Comparison of ENCODE assay signal across 10 cellular contexts in genomic region chr19:6271251-6271650, GRCh38. TPM values are rescaled to one million over a fixed set of nuclear protein-coding genes. Genes with fewer than 3 reads are reported as not detected.
DNase-seq lines count a peak whose midpoint lies in the region; ATAC-seq and TF ChIP-seq lines count a peak whose summit lies in the region.
"Had no signal": no experiment of that assay in that cellular context is flagged by ENCODE, and none has a peak within 500 bp of the region (broad histone marks: within the 10 kb centered on the region; RNA-seq: fewer than 3 reads in every experiment).

No MANE protein-coding gene starts in this region.

- H3K36me3 Mint-ChIP-seq in activated CD8-positive, alpha-beta T cell treated with anti-CD3 and anti-CD28 coated beads, Interleukin-2, amount 10 ng/mL, durations not matched to agents 7 days and 5 days (ENCODE audit: low read depth), result peaks cover 28% of the 10 kb centered on the region
- H3K36me3 Mint-ChIP-seq in glutamatergic neuron (ENCODE audit: unreplicated experiment), result no peaks in the 10 kb centered on the region
- H3K36me3 Mint-ChIP-seq in CD8-positive, alpha-beta T cell, result peaks cover 52% of the 10 kb centered on the region

- H3K9me3 ChIP-seq in psoas muscle, result no peaks in the 10 kb centered on the region
- no peaks in the 10 kb centered on the region for H3K9me3 ChIP-seq in CD8-positive, alpha-beta T cell (ENCODE audit: low read length)

- no peaks in the 10 kb centered on the region for H3K9me3 Mint-ChIP-seq in activated CD8-positive, alpha-beta T cell treated with anti-CD3 and anti-CD28 coated beads, Interleukin-2, amount 10 ng/mL, durations not matched to agents 7 days and 5 days (ENCODE audit: insufficient read depth)
- peaks cover 7% of the 10 kb centered on the region for H3K9me3 Mint-ChIP-seq in glutamatergic neuron (ENCODE audit: unreplicated experiment)
- no peaks in the 10 kb centered on the region for H3K9me3 Mint-ChIP-seq in CD8-positive, alpha-beta T cell

- POLR2A ChIA-PET in activated CD8-positive, alpha-beta T cell treated with anti-CD3 and anti-CD28 coated beads, Interleukin-2, amount 10 ng/mL, durations not matched to agents 7 days and 5 days (lab: Charles Lee), result no interaction called here
- POLR2A ChIA-PET in CD8-positive, alpha-beta T cell (lab: Charles Lee), result no interaction called here

- H3K4me3 ChIP-seq in psoas muscle, result peak overlapping the region; percentile 56
- H3K4me3 ChIP-seq in CD8-positive, alpha-beta T cell (ENCODE audit: low read depth, low read length), result no peak overlapping the region

- TF ChIP-seq CTCF in glutamatergic neuron (IDR thresholded peaks at IDR 0.05; ENCODE audit: partially characterized antibody, unreplicated experiment) (no peak), psoas muscle (IDR thresholded peaks at IDR 0.05) (no peak)
- TF ChIP-seq CTCF in CD8-positive, alpha-beta T cell (IDR thresholded peaks at IDR 0.05), result no peak

- no peak overlapping the region for H3K4me3 Mint-ChIP-seq in activated CD8-positive, alpha-beta T cell treated with anti-CD3 and anti-CD28 coated beads, Interleukin-2, amount 10 ng/mL, durations not matched to agents 7 days and 5 days
- H3K4me3 Mint-ChIP-seq in glutamatergic neuron (ENCODE audit: unreplicated experiment), result peak overlapping the region; percentile 70
- H3K4me3 Mint-ChIP-seq in CD8-positive, alpha-beta T cell, result no peak overlapping the region

- peak overlapping the region; percentile 94 for H3K27ac ChIP-seq in psoas muscle
- H3K27ac ChIP-seq in CD8-positive, alpha-beta T cell (ENCODE audit: low read depth, low read length), result no peak overlapping the region

- no peak for ATAC-seq in activated CD8-positive, alpha-beta T cell treated with anti-CD3 and anti-CD28 coated beads, Interleukin-2, amount 10 ng/mL, durations not matched to agents 7 days and 5 days
- ATAC-seq in psoas muscle, result peak in 1 of 4 donors; percentile 13
- ATAC-seq in CD8-positive, alpha-beta T cell, result no peak

- CTCF ChIA-PET in activated CD8-positive, alpha-beta T cell treated with anti-CD3 and anti-CD28 coated beads, Interleukin-2, amount 10 ng/mL, durations not matched to agents 7 days and 5 days (lab: Charles Lee), result interaction anchor here (1.5 kb wide), 1 partner anchor 10 kb away, joined by 6 read pairs; no protein-coding TSS in a partner anchor
- CTCF ChIA-PET in CD8-positive, alpha-beta T cell (lab: Charles Lee), result interaction anchor here (1.9 kb wide), 1 partner anchor 10 kb away, joined by 5 read pairs; no protein-coding TSS in a partner anchor

- 37 to 49% (median 37%) methylated on average over 9 of the region's 9 CpGs for WGBS in psoas muscle, 3 donors

- peak; percentile 20 for DNase-seq in ELR (ENCODE audit: low read depth)
- no peak for DNase-seq in activated CD8-positive, alpha-beta T cell treated with anti-CD3 and anti-CD28 coated beads, Interleukin-2, amount 10 ng/mL, durations not matched to agents 7 days and 5 days
- no peak for DNase-seq in glutamatergic neuron
- no peak for DNase-seq in psoas muscle
- DNase-seq in NCI-H1092 treated with DMSO at 0.1 percent for 48 hours (lab: John Stamatoyannopoulos, UW), result no peak
- no peak for DNase-seq in germinal center (ENCODE audit: low spot score)
- DNase-seq in CD8-positive, alpha-beta T cell, result no peak
- DNase-seq in activated CD4-positive, CD25-positive, alpha-beta regulatory T cell (lab: John Stamatoyannopoulos, UW), result no peak
- DNase-seq: activated CD4-positive, alpha-beta T cell treated with anti-CD3 and anti-CD28 coated beads for 4 hours; erythroblast had no signal

- H3K27me3 Mint-ChIP-seq in activated CD8-positive, alpha-beta T cell treated with anti-CD3 and anti-CD28 coated beads, Interleukin-2, amount 10 ng/mL, durations not matched to agents 7 days and 5 days (ENCODE audit: low read depth), result no peaks in the 10 kb centered on the region
- peaks cover 12% of the 10 kb centered on the region for H3K27me3 Mint-ChIP-seq in glutamatergic neuron (ENCODE audit: unreplicated experiment)
- H3K27me3 Mint-ChIP-seq in CD8-positive, alpha-beta T cell (ENCODE audit: low read depth), result no peaks in the 10 kb centered on the region

- H3K4me1 ChIP-seq in psoas muscle, result peaks cover 61% of the 10 kb centered on the region
- peaks cover 15% of the 10 kb centered on the region for H3K4me1 ChIP-seq in CD8-positive, alpha-beta T cell (ENCODE audit: insufficient read depth, low read length)

- H3K27ac Mint-ChIP-seq in activated CD8-positive, alpha-beta T cell treated with anti-CD3 and anti-CD28 coated beads, Interleukin-2, amount 10 ng/mL, durations not matched to agents 7 days and 5 days, result peak overlapping the region; percentile 55
- no peak overlapping the region for H3K27ac Mint-ChIP-seq in glutamatergic neuron (ENCODE audit: unreplicated experiment)
- H3K27ac Mint-ChIP-seq in CD8-positive, alpha-beta T cell, result no peak overlapping the region

- H3K36me3 ChIP-seq in psoas muscle (ENCODE audit: insufficient read depth in 1 of 2, low read depth in 1 of 2), result peaks cover 0 to 39% of the 10 kb centered on the region in 2 donors
- no peaks in the 10 kb centered on the region for H3K36me3 ChIP-seq in CD8-positive, alpha-beta T cell (ENCODE audit: insufficient read depth, low read length)

- intact Hi-C loops in psoas muscle (cut with DNase I), result loop anchor here (10.0 kb wide), 2 partner anchors 46 to 296 kb away; partner anchors contain the start of gene RANBP3 (in 1 of the 2)
- intact Hi-C loops in CD8-positive, alpha-beta T cell (cut with DNase I, micrococcal nuclease), result loop anchor here in 1 of 2 experiments (10.0 kb wide), 1 partner anchor 124 kb away; the partner anchor contains the start of gene GTF2F1

- H3K27me3 ChIP-seq in psoas muscle (ENCODE audit: insufficient read depth in 3 of 3, low read length in 2 of 3), result no peaks in the 10 kb centered on the region
- H3K27me3 ChIP-seq in CD8-positive, alpha-beta T cell (ENCODE audit: insufficient read depth, low read length), result no peaks in the 10 kb centered on the region

- peaks cover 11% of the 10 kb centered on the region for H3K4me1 Mint-ChIP-seq in activated CD8-positive, alpha-beta T cell treated with anti-CD3 and anti-CD28 coated beads, Interleukin-2, amount 10 ng/mL, durations not matched to agents 7 days and 5 days (ENCODE audit: low read depth)
- H3K4me1 Mint-ChIP-seq in glutamatergic neuron (ENCODE audit: low read depth, unreplicated experiment), result peaks cover 58% of the 10 kb centered on the region
- peaks cover 41% of the 10 kb centered on the region for H3K4me1 Mint-ChIP-seq in CD8-positive, alpha-beta T cell (ENCODE audit: low read depth)

RNA-seq across cellular contexts. Expression of gene MLLT1, which starts 8.5 kb away (rescaled TPM):
- 10 to 100 TPM; 37.3 to 48.7 TPM for total RNA-seq in activated CD8-positive, alpha-beta T cell treated with anti-CD3 and anti-CD28 coated beads, Interleukin-2, amount 10 ng/mL, durations not matched to agents 7 days and 5 days
- total RNA-seq in glutamatergic neuron (ENCODE audit: unreplicated experiment) (52.9 TPM), psoas muscle (10 to 100 TPM; 35.8 to 51.7 (median 44.0) TPM)
- polyA plus RNA-seq in psoas muscle, result 10 to 100 TPM; 24.2 to 34.2 (median 25.2) TPM
- 10 to 100 TPM; 11.8 to 15.0 TPM for total RNA-seq in CD8-positive, alpha-beta T cell
